In genomic region chr1:26472330-26472900, GRCh38 we compare ENCODE assay signal across 1 cellular context.
TF ChIP-seq lines count a peak whose summit lies in the region.

Gene HMGN2, plus strand, starts transcription at chr1:26472440. Its CDS starts 173 bp downstream, at chr1:26472613.

TF ChIP-seq in HEK293, 187 proteins besides CTCF, POLR2A, EP300 and RAD21 (continued from another document):
- no peak for TF ChIP-seq ZNF280C (tag by site-specific recombination; IDR thresholded peaks at IDR 0.05)
- no peak for TF ChIP-seq ZNF274 (IDR thresholded peaks at IDR 0.05; ENCODE audit: low read length)
- TF ChIP-seq ZNF274 (tag by site-specific recombination; IDR thresholded peaks at IDR 0.05; ENCODE audit: borderline replicate concordance): no peak
- TF ChIP-seq ZNF174 (tag by site-specific recombination; IDR thresholded peaks at IDR 0.05): peak; percentile 65; the same call in 1 of the 2 replicates
- 0 out of 2 replicates have a peak, but pooled peaks have one; percentile 3 for TF ChIP-seq ZNF596 (tag by site-specific recombination; IDR thresholded peaks at IDR 0.05)
- peak; percentile 91 for TF ChIP-seq ZSCAN30 (tag by site-specific recombination; IDR thresholded peaks at IDR 0.05)
- no peak for TF ChIP-seq ZNF530 (tag by site-specific recombination; IDR thresholded peaks at IDR 0.05; ENCODE audit: low read depth)
- 0 out of 2 replicates have a peak, but pooled peaks have one; percentile 6 for TF ChIP-seq ZIC2 (tag by site-specific recombination; IDR thresholded peaks at IDR 0.05)
- peak; percentile 72 for TF ChIP-seq YY2 (tag by site-specific recombination; IDR thresholded peaks at IDR 0.05)
- TF ChIP-seq GLIS2 (tag by site-specific recombination; IDR thresholded peaks at IDR 0.05): peak; percentile 61; the same call in 1 of the 2 replicates
- TF ChIP-seq ZSCAN5A (tag by site-specific recombination; IDR thresholded peaks at IDR 0.05): peak; percentile 17; the same call in 1 of the 2 replicates
- peak; percentile 92 for TF ChIP-seq YY1 (tag by site-specific recombination; IDR thresholded peaks at IDR 0.05)
- peak; percentile 54 for TF ChIP-seq ZBTB26 (tag by site-specific recombination; optimal IDR thresholded peaks at IDR 0.05)
- no peak for TF ChIP-seq ZNF777 (tag by site-specific recombination; IDR thresholded peaks at IDR 0.05; ENCODE audit: borderline replicate concordance)
- 0 out of 2 replicates have a peak, but pooled peaks have one; percentile 18 for TF ChIP-seq HOXC10 (CRISPR knock-in tag; IDR thresholded peaks at IDR 0.05)
- TF ChIP-seq SALL2 (tag by site-specific recombination; IDR thresholded peaks at IDR 0.05; ENCODE audit: borderline replicate concordance): 0 out of 2 replicates have a peak, but pooled peaks have one; percentile 19
- no peak for TF ChIP-seq ZNF623 (tag by site-specific recombination; IDR thresholded peaks at IDR 0.05)
- TF ChIP-seq ZSCAN18 (tag by site-specific recombination; IDR thresholded peaks at IDR 0.05): 0 out of 2 replicates have a peak, but pooled peaks have one; percentile 48
- no peak; the same call in 1 of the 2 replicates for TF ChIP-seq ZNF335 (tag by site-specific recombination; conservative IDR thresholded peaks at IDR 0.05)
- peak; percentile 29; the same call in 1 of the 2 replicates for TF ChIP-seq ZSCAN16 (tag by site-specific recombination; IDR thresholded peaks at IDR 0.05)
- TF ChIP-seq ZNF37A (tag by site-specific recombination; IDR thresholded peaks at IDR 0.05): no peak
- no peak for TF ChIP-seq ZNF416 (tag by site-specific recombination; IDR thresholded peaks at IDR 0.05)
- peak; percentile 76 for TF ChIP-seq ZNF677 (tag by site-specific recombination; IDR thresholded peaks at IDR 0.05)
- no peak for TF ChIP-seq ZNF837 (tag by site-specific recombination; IDR thresholded peaks at IDR 0.05)
- no peak for TF ChIP-seq ZNF19 (tag by site-specific recombination; IDR thresholded peaks at IDR 0.05; ENCODE audit: low read depth)
- no peak for TF ChIP-seq KLF7 (tag by site-specific recombination; IDR thresholded peaks at IDR 0.05; ENCODE audit: borderline replicate concordance)
- 0 out of 2 replicates have a peak, but pooled peaks have one; percentile 10 for TF ChIP-seq ZNF692 (tag by site-specific recombination; IDR thresholded peaks at IDR 0.05)
- no peak for TF ChIP-seq ZNF350 (tag by site-specific recombination; IDR thresholded peaks at IDR 0.05)
- no peak for TF ChIP-seq ZFP41 (tag by site-specific recombination; IDR thresholded peaks at IDR 0.05; ENCODE audit: borderline replicate concordance)
- TF ChIP-seq ZNF423 (tag by site-specific recombination; IDR thresholded peaks at IDR 0.05): peak; percentile 53
- no peak for TF ChIP-seq ZNF548 (tag by site-specific recombination; IDR thresholded peaks at IDR 0.05)
- TF ChIP-seq ZNF239 (tag by site-specific recombination; IDR thresholded peaks at IDR 0.05): no peak
- TF ChIP-seq TSHZ1 (tag by site-specific recombination; IDR thresholded peaks at IDR 0.05; ENCODE audit: borderline replicate concordance): 0 out of 2 replicates have a peak, but pooled peaks have one; percentile 5
- TF ChIP-seq ZBTB48 (tag by site-specific recombination; IDR thresholded peaks at IDR 0.05): peak; percentile 33; the same call in 1 of the 2 replicates
- no peak for TF ChIP-seq ZNF311 (tag by site-specific recombination; IDR thresholded peaks at IDR 0.05; ENCODE audit: borderline replicate concordance)
- peak; percentile 25; the same call in 1 of the 2 replicates for TF ChIP-seq ZNF184 (tag by site-specific recombination; IDR thresholded peaks at IDR 0.05)
- TF ChIP-seq ZNF610 (tag by site-specific recombination; IDR thresholded peaks at IDR 0.05; ENCODE audit: borderline replicate concordance): no peak
- TF ChIP-seq GLIS1 (tag by site-specific recombination; IDR thresholded peaks at IDR 0.05): peak; percentile 91
- no peak for TF ChIP-seq ZBTB21 (tag by site-specific recombination; IDR thresholded peaks at IDR 0.05)
- peak; percentile 73; the same call in 1 of the 2 replicates for TF ChIP-seq ZNF341 (tag by site-specific recombination; IDR thresholded peaks at IDR 0.05; ENCODE audit: low read depth)
